Comparison of ENCODE assay signal across 8 cellular contexts in the genomic region with DNA sequence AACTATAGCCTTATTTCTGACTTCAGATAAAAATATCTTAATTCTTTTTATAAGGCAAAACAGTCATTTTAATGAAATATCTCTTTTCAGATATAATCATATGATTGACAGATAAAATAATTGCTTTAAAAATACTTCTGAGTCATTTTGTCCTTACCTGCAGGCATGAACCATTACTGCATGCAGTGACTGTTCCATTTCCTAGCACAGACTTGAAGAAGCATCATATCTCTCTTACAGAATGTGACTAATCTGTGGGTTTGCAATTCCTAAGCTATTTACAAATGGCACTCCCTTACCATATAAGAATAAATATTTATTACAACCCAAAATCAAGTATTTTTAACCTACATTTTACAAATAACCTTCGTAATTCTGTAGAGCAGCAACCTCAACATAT.
A peak's percentile ranks its signal among the peaks of the same experiment; 100 is the strongest.
DNase-seq lines count a peak whose midpoint lies in the region; ATAC-seq lines count a peak whose summit lies in the region.

No MANE protein-coding gene starts in this region.

- no peaks in the 10 kb centered on the region for H3K27me3 ChIP-seq in naive thymus-derived CD4-positive, alpha-beta T cell (ENCODE audit: control insufficient read depth in 2 of 2, insufficient read depth in 2 of 2, low read length in 2 of 2)

- H3K9me3 ChIP-seq in naive thymus-derived CD4-positive, alpha-beta T cell (ENCODE audit: control insufficient read depth in 2 of 3, low read length in 3 of 3): no peaks in the 10 kb centered on the region

- peaks cover 34 to 84% (median 74%) of the 10 kb centered on the region in 7 donors for H3K4me1 Mint-ChIP-seq in naive thymus-derived CD4-positive, alpha-beta T cell

- peaks cover 0 to 2% (median 0%) of the 10 kb centered on the region in 5 donors for H3K36me3 Mint-ChIP-seq in naive thymus-derived CD4-positive, alpha-beta T cell

- no peaks in the 10 kb centered on the region for H3K27me3 Mint-ChIP-seq in naive thymus-derived CD4-positive, alpha-beta T cell

- H3K27ac ChIP-seq in naive thymus-derived CD4-positive, alpha-beta T cell (ENCODE audit: low read depth, low read length): peak overlapping the region; percentile 69

- H3K9me3 Mint-ChIP-seq in naive thymus-derived CD4-positive, alpha-beta T cell: no peaks in the 10 kb centered on the region

- intact Hi-C loops in naive thymus-derived CD4-positive, alpha-beta T cell (cut with micrococcal nuclease): loop anchor here (2.0 to 5.0 kb wide), 8 partner anchors 31 to 1059 kb away; a partner anchor contains a TSS

- no peaks in the 10 kb centered on the region for H3K36me3 ChIP-seq in naive thymus-derived CD4-positive, alpha-beta T cell (ENCODE audit: control insufficient read depth in 2 of 3, insufficient read depth in 3 of 3, low read length in 3 of 3)

- H3K4me3 Mint-ChIP-seq in naive thymus-derived CD4-positive, alpha-beta T cell: peak overlapping the region; percentile 85 to 100 (median 94)

- peak; percentile 12 for DNase-seq in activated CD4-positive, alpha-beta T cell treated with anti-CD3 and anti-CD28 coated beads for 48 hours
- DNase-seq in activated CD4-positive, alpha-beta T cell treated with anti-CD3 and anti-CD28 coated beads, Interleukin-2, amount 50 U/mL, for 1 hour: no peak
- DNase-seq in NAMALWA (ENCODE audit: low spot score) (peak; percentile 50), cerebellum (ENCODE audit: low spot score) (peak; percentile 23)
- peak in 2 of 9 donors; percentile 12 to 13 for DNase-seq in naive thymus-derived CD4-positive, alpha-beta T cell

- H3K27ac Mint-ChIP-seq in naive thymus-derived CD4-positive, alpha-beta T cell: peak overlapping the region in 8 of 9 donors; percentile 82 to 96 (median 90)

- H3K4me3 ChIP-seq in naive thymus-derived CD4-positive, alpha-beta T cell (ENCODE audit: low read length): peak overlapping the region; percentile 51

- CTCF ChIA-PET in naive thymus-derived CD4-positive, alpha-beta T cell (lab: Charles Lee): no interaction called here

- peaks cover 13 to 25% of the 10 kb centered on the region in 2 donors for H3K4me1 ChIP-seq in naive thymus-derived CD4-positive, alpha-beta T cell (ENCODE audit: control insufficient read depth in 2 of 2, insufficient read depth in 2 of 2, low read length in 2 of 2)

- POLR2A ChIA-PET in naive thymus-derived CD4-positive, alpha-beta T cell (lab: Charles Lee): interaction anchor here (1.1 to 1.4 kb wide), 2 partner anchors 80 to 284 kb away, joined by 4 to 7 read pairs; no protein-coding TSS in a partner anchor

- peak; percentile 42 for ATAC-seq in naive thymus-derived CD4-positive, alpha-beta T cell
- ATAC-seq in GM18520 (IDR thresholded peaks at IDR 0.05; ENCODE audit: unreplicated experiment) (no peak), GM18511 (IDR thresholded peaks at IDR 0.05; ENCODE audit: unreplicated experiment) (no peak), GM19328 (IDR thresholded peaks at IDR 0.05; ENCODE audit: unreplicated experiment) (no peak)
